27 cellular contexts compared by ENCODE assay signal in the genomic region with DNA sequence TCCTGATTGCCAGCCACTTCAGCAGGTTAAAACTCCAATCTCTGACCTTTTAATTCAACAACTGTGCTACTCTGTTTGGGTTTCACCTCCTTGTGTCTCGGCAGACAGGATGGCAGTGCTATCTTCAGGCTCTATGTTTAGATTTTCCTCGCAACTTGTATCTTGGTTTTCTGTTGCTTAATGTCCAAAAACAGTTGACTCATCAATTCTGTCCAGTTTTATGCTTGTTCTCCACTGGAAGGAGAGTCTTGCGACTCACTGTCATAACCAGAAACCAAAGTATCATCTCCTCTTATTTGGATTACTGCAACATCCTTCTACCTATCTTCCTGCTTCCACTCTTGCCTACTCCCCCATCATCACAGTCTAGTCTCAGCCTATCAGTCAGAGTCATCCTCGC.
"Had no signal": no experiment of that assay in that cellular context is flagged by ENCODE, and none has a peak within 500 bp of the region (broad histone marks: within the 10 kb centered on the region; RNA-seq: fewer than 3 reads in every experiment).

No MANE protein-coding gene starts in this region.

- ATAC-seq: activated CD4-positive, alpha-beta T cell treated with anti-CD3 and anti-CD28 coated beads for 36 hours; activated CD4-positive, CD25-positive, alpha-beta regulatory T cell treated with anti-CD3 and anti-CD28 coated beads, Interleukin-2, amount 50 U/mL, for 24 hours; PC-3; WTC11 had no signal

- H3K36me3 ChIP-seq: ascending aorta, Peyer's patch, SJSA1 had no signal

- H3K9me3 ChIP-seq: ascending aorta, Peyer's patch, SJSA1, SK-N-SH had no signal

- H3K4me3 ChIP-seq: ascending aorta, Peyer's patch, SJSA1 had no signal

- H3K27me3 ChIP-seq: ascending aorta, Peyer's patch, SJSA1 had no signal

- H3K9ac ChIP-seq: SK-N-SH had no signal

- H3K27ac ChIP-seq: ascending aorta, Peyer's patch, SJSA1 had no signal

- H3K4me2 ChIP-seq: SK-N-SH had no signal

- DNase-seq: activated CD4-positive, alpha-beta memory T cell treated with anti-CD3 and anti-CD28 coated beads for 36 hours; activated CD4-positive, alpha-beta T cell treated with anti-CD3 and anti-CD28 coated beads for 36 hours; activated CD4-positive, alpha-beta T cell treated with anti-CD3 and anti-CD28 coated beads, Interleukin-2, amount 10 ng/mL, durations not matched to agents 7 days and 5 days; activated CD8-positive, alpha-beta memory T cell treated with anti-CD3 and anti-CD28 coated beads, Interleukin-2, amount 50 U/mL, for 4 hours; activated effector memory CD4-positive, alpha-beta T cell treated with Interleukin-2 at 50 U/mL for 16 hours; activated naive CD4-positive, alpha-beta T cell; activated naive CD8-positive, alpha-beta T cell treated with anti-CD3 and anti-CD28 coated beads, Interleukin-2, amount 10 ng/mL, durations not matched to agents 7 days and 5 days; activated T-cell treated with anti-CD3 and anti-CD28 coated beads, Interleukin-2, amount 50 U/mL, for 48 hours; amygdala; NCI-H1105; NCI-H1417 treated with DMSO at 0.1 percent for 48 hours; NCI-H187 treated with DMSO at 0.1 percent for 48 hours; NCI-H2081 treated with DMSO at 0.1 percent for 48 hours; NCI-H226; NCI-H446 treated with DMSO at 0.1 percent for 48 hours; NCI-H69; NCI-H82; PC-3; Peyer's patch; RPMI8226; SHP77 treated with DMSO at 0.1 percent for 48 hours; SK-N-SH had no signal

- H3K9me2 ChIP-seq: SK-N-SH had no signal

- FAIRE-seq: TTC549 had no signal

- H3K4me1 ChIP-seq: ascending aorta, Peyer's patch, SJSA1 had no signal
